ENCODE assay signal across 15 cellular contexts in genomic region chrX:45747905-45748304, GRCh38.
A peak's percentile ranks its signal among the peaks of the same experiment; 100 is the strongest.
DNase-seq lines count a peak whose midpoint lies in the region; ATAC-seq and TF ChIP-seq lines count a peak whose summit lies in the region.
"Had no signal": no experiment of that assay in that cellular context is flagged by ENCODE, and none has a peak within 500 bp of the region (broad histone marks: within the 10 kb centered on the region; RNA-seq: fewer than 3 reads in every experiment).

No MANE protein-coding gene starts in this region.

- H3K9me3 Mint-ChIP-seq in activated T-cell treated with anti-CD3 and anti-CD28 coated beads, Interleukin-2, amount 50 U/mL, for 24 hours: no peaks in the 10 kb centered on the region
- no peaks in the 10 kb centered on the region for H3K9me3 Mint-ChIP-seq in activated CD8-positive, alpha-beta T cell treated with anti-CD3 and anti-CD28 coated beads for 36 hours
- H3K9me3 Mint-ChIP-seq: naive B cell; stimulated activated naive B cell treated with anti-CD40 and anti-IgM and Interleukin-4, amounts not matched to agents 10 μg/mL and 1 μg/mL and 100 μg/mL, for 72 hours had no signal

- peaks cover 53% of the 10 kb centered on the region for H3K27me3 Mint-ChIP-seq in activated T-cell treated with anti-CD3 and anti-CD28 coated beads, Interleukin-2, amount 50 U/mL, for 24 hours
- no peaks in the 10 kb centered on the region for H3K27me3 Mint-ChIP-seq in activated CD8-positive, alpha-beta T cell treated with anti-CD3 and anti-CD28 coated beads for 36 hours

- no peak for ATAC-seq in activated CD8-positive, alpha-beta T cell treated with anti-CD3 and anti-CD28 coated beads for 36 hours
- ATAC-seq in HG02981 (IDR thresholded peaks at IDR 0.05; ENCODE audit: unreplicated experiment): no peak
- ATAC-seq: stimulated activated naive B cell treated with anti-CD40 and anti-IgM and Interleukin-4, amounts not matched to agents 10 μg/mL and 1 μg/mL and 100 μg/mL, for 72 hours had no signal

- peaks cover 0 to 8% of the 10 kb centered on the region in 2 donors for H3K36me3 ChIP-seq in thyroid gland

- CTCF ChIA-PET in activated CD8-positive, alpha-beta T cell treated with anti-CD3 and anti-CD28 coated beads for 36 hours (lab: Charles Lee): interaction anchor here (0.6 to 0.8 kb wide), 3 partner anchors 19 to 231 kb away, joined by 3 read pairs; no protein-coding TSS in a partner anchor

- H3K27ac Mint-ChIP-seq in activated T-cell treated with anti-CD3 and anti-CD28 coated beads, Interleukin-2, amount 50 U/mL, for 24 hours: peak overlapping the region; percentile 70
- peak overlapping the region; percentile 49 for H3K27ac Mint-ChIP-seq in activated CD8-positive, alpha-beta T cell treated with anti-CD3 and anti-CD28 coated beads for 36 hours
- H3K27ac Mint-ChIP-seq: naive B cell; stimulated activated naive B cell treated with anti-CD40 and anti-IgM and Interleukin-4, amounts not matched to agents 10 μg/mL and 1 μg/mL and 100 μg/mL, for 72 hours had no signal

- 39 to 46% methylated on average over 4 of the region's 4 CpGs for WGBS in thyroid gland, 2 donors

- peaks cover 52% of the 10 kb centered on the region for H3K36me3 Mint-ChIP-seq in activated T-cell treated with anti-CD3 and anti-CD28 coated beads, Interleukin-2, amount 50 U/mL, for 24 hours (ENCODE audit: low read depth)
- H3K36me3 Mint-ChIP-seq in activated CD8-positive, alpha-beta T cell treated with anti-CD3 and anti-CD28 coated beads for 36 hours (ENCODE audit: low read depth): peaks cover 45% of the 10 kb centered on the region

- no peaks in the 10 kb centered on the region for H3K9me3 ChIP-seq in thyroid gland
- H3K9me3 ChIP-seq: SJSA1 had no signal

- H3K4me1 ChIP-seq in thyroid gland: peaks cover 31 to 35% of the 10 kb centered on the region in 2 donors

- intact Hi-C loops in activated CD8-positive, alpha-beta T cell treated with anti-CD3 and anti-CD28 coated beads for 36 hours (cut with micrococcal nuclease): loop anchor here (10.0 kb wide), 1 partner anchor 233 kb away; no protein-coding TSS in a partner anchor
- intact Hi-C loops in thyroid gland (cut with DNase I): no loop called here

- no peaks in the 10 kb centered on the region for H3K27me3 ChIP-seq in thyroid gland
- H3K27me3 ChIP-seq: SJSA1 had no signal

- H3K4me1 Mint-ChIP-seq in activated T-cell treated with anti-CD3 and anti-CD28 coated beads, Interleukin-2, amount 50 U/mL, for 24 hours (ENCODE audit: low read depth): peaks cover 29% of the 10 kb centered on the region
- H3K4me1 Mint-ChIP-seq in activated CD8-positive, alpha-beta T cell treated with anti-CD3 and anti-CD28 coated beads for 36 hours (ENCODE audit: low read depth): peaks cover 31% of the 10 kb centered on the region

- POLR2A ChIA-PET in activated CD8-positive, alpha-beta T cell treated with anti-CD3 and anti-CD28 coated beads for 36 hours (lab: Charles Lee): no interaction called here

- no peak for TF ChIP-seq POLR2A in thyroid gland (IDR thresholded peaks at IDR 0.05)

- no peak overlapping the region for H3K4me3 ChIP-seq in thyroid gland (replicated peaks in 1 of 3)
- H3K4me3 ChIP-seq: SJSA1 had no signal

- H3K27ac ChIP-seq in thyroid gland: peak overlapping the region; percentile 66 to 80 (median 79)
- H3K27ac ChIP-seq: SJSA1 had no signal

- no peak for TF ChIP-seq CTCF in activated CD8-positive, alpha-beta T cell treated with anti-CD3 and anti-CD28 coated beads for 36 hours (IDR thresholded peaks at IDR 0.05)
- TF ChIP-seq CTCF in thyroid gland (IDR thresholded peaks at IDR 0.05): no peak

- no peak for DNase-seq in activated T-cell treated with anti-CD3 and anti-CD28 coated beads, Interleukin-2, amount 50 U/mL, for 24 hours
- DNase-seq in activated T-cell treated with anti-CD3 and anti-CD28 coated beads for 4 hours: no peak
- no peak for DNase-seq in activated CD8-positive, alpha-beta T cell treated with anti-CD3 and anti-CD28 coated beads for 36 hours
- peak; percentile 12 for DNase-seq in iris pigment epithelial cell (ENCODE audit: low read depth)
- DNase-seq in thyroid gland: peak; percentile 35 to 46
- DNase-seq in activated CD4-positive, alpha-beta T cell treated with anti-CD3 and anti-CD28 coated beads, Interleukin-2, amount 50 U/mL, for 48 hours: no peak
- DNase-seq in DMS153 treated with DMSO at 0.1 percent for 48 hours (lab: John Stamatoyannopoulos, UW; ENCODE audit: unreplicated experiment): no peak
- DNase-seq: cerebellar nuclear complex; naive B cell; NCI-H1436; NCI-H510A; posterior cingulate gyrus; stimulated activated naive B cell treated with anti-CD40 and anti-IgM and Interleukin-4, amounts not matched to agents 10 μg/mL and 1 μg/mL and 100 μg/mL, for 72 hours had no signal

- no peak overlapping the region for H3K4me3 Mint-ChIP-seq in activated T-cell treated with anti-CD3 and anti-CD28 coated beads, Interleukin-2, amount 50 U/mL, for 24 hours
- H3K4me3 Mint-ChIP-seq in activated CD8-positive, alpha-beta T cell treated with anti-CD3 and anti-CD28 coated beads for 36 hours: no peak overlapping the region
- H3K4me3 Mint-ChIP-seq: stimulated activated naive B cell treated with anti-CD40 and anti-IgM and Interleukin-4, amounts not matched to agents 10 μg/mL and 1 μg/mL and 100 μg/mL, for 72 hours had no signal

Comparison
In these comparisons a context has a peak if more than half of its experiments do, and no peak if none do; other contexts are left out.
1. DNase-seq: peak in iris pigment epithelial cell (single experiment) and thyroid gland (2 of 2); none in activated T-cell treated with anti-CD3 and anti-CD28 coated beads, Interleukin-2, amount 50 U/mL, for 24 hours (single experiment), activated T-cell treated with anti-CD3 and anti-CD28 coated beads for 4 hours (single experiment), activated CD8-positive, alpha-beta T cell treated with anti-CD3 and anti-CD28 coated beads for 36 hours (single experiment), activated CD4-positive, alpha-beta T cell treated with anti-CD3 and anti-CD28 coated beads, Interleukin-2, amount 50 U/mL, for 48 hours (0 of 2) and DMS153 treated with DMSO at 0.1 percent for 48 hours (single experiment).